16 cellular contexts compared by ENCODE assay signal in genomic region chr3:188059346-188059745, GRCh38.
DNase-seq lines count a peak whose midpoint lies in the region; ATAC-seq and TF ChIP-seq lines count a peak whose summit lies in the region.
"Had no signal": no experiment of that assay in that cellular context is flagged by ENCODE, and none has a peak within 500 bp of the region (broad histone marks: within the 10 kb centered on the region; RNA-seq: fewer than 3 reads in every experiment).

No MANE protein-coding gene starts in this region.

- ATAC-seq in T-helper 17 cell (no peak), left ventricle myocardium superior (no peak)
- ATAC-seq: CD8-positive, alpha-beta T cell had no signal

- H3K9me3 ChIP-seq in T-helper 17 cell (ENCODE audit: control insufficient read depth, low read length, poor library complexity, severe bottlenecking) = no peaks in the 10 kb centered on the region
- H3K9me3 ChIP-seq: Caco-2 had no signal

- no peak for TF ChIP-seq CTCF in type B pancreatic cell (conservative IDR thresholded peaks at IDR 0.05)

- H3K27ac ChIP-seq in caudate nucleus (ENCODE audit: low read depth, low read length) = no peak overlapping the region

- H3K27me3 Mint-ChIP-seq in T-helper 17 cell = no peaks in the 10 kb centered on the region
- H3K27me3 Mint-ChIP-seq in type B pancreatic cell = no peaks in the 10 kb centered on the region

- intact Hi-C loops in left ventricle myocardium superior (cut with micrococcal nuclease) = no loop called here

- peak overlapping the region; percentile 51 for H3K27ac Mint-ChIP-seq in T-helper 17 cell
- H3K27ac Mint-ChIP-seq in type B pancreatic cell = peak overlapping the region; percentile 9
- H3K27ac Mint-ChIP-seq: CD8-positive, alpha-beta T cell had no signal

- H3K4me3 Mint-ChIP-seq in T-helper 17 cell = no peak overlapping the region
- H3K4me3 Mint-ChIP-seq in type B pancreatic cell = no peak overlapping the region
- H3K4me3 Mint-ChIP-seq: CD8-positive, alpha-beta T cell had no signal

- peak; percentile 45 for DNase-seq in EL
- peak; percentile 21 for DNase-seq in M059J (ENCODE audit: low read depth)
- no peak for DNase-seq in T-helper 17 cell
- no peak for DNase-seq in type B pancreatic cell (ENCODE audit: extremely low spot score, unreplicated experiment)
- DNase-seq in caudate nucleus (lab: John Stamatoyannopoulos, UW) = no peak
- DNase-seq in dedifferentiated amniotic fluid mesenchymal stem cell (ENCODE audit: extremely low spot score) = no peak
- DNase-seq in SHP77 (lab: John Stamatoyannopoulos, UW) = no peak
- no peak for DNase-seq in left ventricle myocardium superior
- DNase-seq: C1 segment of cervical spinal cord; Caco-2; CD8-positive, alpha-beta T cell; DMS153; DND-41; GF-D8; H7; HCEC 1CT had no signal

- H3K9me3 Mint-ChIP-seq in type B pancreatic cell = peaks cover 5% of the 10 kb centered on the region
- H3K9me3 Mint-ChIP-seq: CD8-positive, alpha-beta T cell had no signal

- H3K4me1 Mint-ChIP-seq in T-helper 17 cell = peaks cover 22% of the 10 kb centered on the region
- peaks cover 25% of the 10 kb centered on the region for H3K4me1 Mint-ChIP-seq in type B pancreatic cell (ENCODE audit: unreplicated experiment)

- H3K36me3 Mint-ChIP-seq in T-helper 17 cell (ENCODE audit: low read depth) = no peaks in the 10 kb centered on the region
- H3K36me3 Mint-ChIP-seq in type B pancreatic cell = no peaks in the 10 kb centered on the region
- H3K36me3 Mint-ChIP-seq: CD8-positive, alpha-beta T cell had no signal

Comparison
In these comparisons a context has a peak if more than half of its experiments do, and no peak if none do; other contexts are left out.
1. DNase-seq: peak in EL (single experiment) and M059J (single experiment); none in T-helper 17 cell (0 of 3), type B pancreatic cell (single experiment), caudate nucleus (0 of 61), dedifferentiated amniotic fluid mesenchymal stem cell (single experiment), SHP77 (0 of 2) and left ventricle myocardium superior (single experiment).